Comparison of ENCODE assay signal across 10 cellular contexts in genomic region chr3:185630182-185630622, GRCh38. TPM values are rescaled to one million over a fixed set of nuclear protein-coding genes. Genes with fewer than 3 reads are reported as not detected.
DNase-seq lines count a peak whose midpoint lies in the region; TF ChIP-seq lines count a peak whose summit lies in the region.
"Had no signal": no experiment of that assay in that cellular context is flagged by ENCODE, and none has a peak within 500 bp of the region (broad histone marks: within the 10 kb centered on the region; RNA-seq: fewer than 3 reads in every experiment).

No MANE protein-coding gene starts in this region.

- TF ChIP-seq CTCF in A673 (conservative IDR thresholded peaks at IDR 0.05; ENCODE audit: low read depth, low read length): no peak
- TF ChIP-seq CTCF in epithelial cell of esophagus (IDR thresholded peaks at IDR 0.05; ENCODE audit: insufficient read depth, low read depth, low read length, missing control alignments): no peak

- H3K27me3 ChIP-seq in A673 (replicated peaks; ENCODE audit: insufficient read depth, low read depth, low read length, poor library complexity) (no peaks in the 10 kb centered on the region), muscle layer of duodenum (ENCODE audit: low read depth, low read length) (no peaks in the 10 kb centered on the region)

- H3K4me1 ChIP-seq in A673 (ENCODE audit: insufficient read depth, low read length, poor library complexity, severe bottlenecking): peaks cover 9% of the 10 kb centered on the region
- H3K4me1 ChIP-seq in muscle layer of duodenum (ENCODE audit: control insufficient read depth in 1 of 2, insufficient read depth in 2 of 2, low read length in 2 of 2): peaks cover 10 to 11% of the 10 kb centered on the region in 2 donors

- CTCF ChIA-PET in A673 (lab: Charles Lee): no interaction called here

- DNase-seq in A673 (ENCODE audit: low spot score) (peak; percentile 40), NCI-H748 treated with DMSO at 0.1 percent for 48 hours (lab: John Stamatoyannopoulos, UW) (peak; percentile 51), epithelial cell of esophagus (ENCODE audit: low read depth) (peak; percentile 33), NCI-H345 (lab: John Stamatoyannopoulos, UW) (no peak), NK-92 (lab: John Stamatoyannopoulos, UW; ENCODE audit: unreplicated experiment) (no peak)
- no peak for DNase-seq in activated T-helper 2 cell treated with anti-CD3 and anti-CD28 coated beads, Interferon-gamma antibody, Interleukin-2, Interleukin-4, amounts not matched to agents 10 μg/mL and 5 μg/mL and 100 μg/mL, durations not matched to agents 14 hours and 24 hours and 36 hours (ENCODE audit: low spot score)
- no peak for DNase-seq in stimulated activated CD4-positive, alpha-beta T cell treated with anti-CD3 and anti-CD28 coated beads, Interleukin-4, amount 100 ng/mL, for 4 hours
- DNase-seq: activated CD4-positive, alpha-beta T cell treated with anti-CD3 and anti-CD28 coated beads, Interleukin-2, amount 10 ng/mL, durations not matched to agents 7 days and 5 days; stimulated activated CD4-positive, alpha-beta T cell treated with anti-CD3 and anti-CD28 coated beads, Interleukin-1b, Interleukin-23, amount 100 ng/mL, for 48 hours had no signal

- H3K27me3 Mint-ChIP-seq in activated T-helper 2 cell treated with anti-CD3 and anti-CD28 coated beads, Interferon-gamma antibody, Interleukin-2, Interleukin-4, amounts not matched to agents 10 μg/mL and 5 μg/mL and 100 μg/mL, durations not matched to agents 14 hours and 24 hours and 36 hours (ENCODE audit: low read depth): no peaks in the 10 kb centered on the region
- H3K27me3 Mint-ChIP-seq: activated CD4-positive, alpha-beta T cell treated with anti-CD3 and anti-CD28 coated beads, Interleukin-2, amount 10 ng/mL, durations not matched to agents 7 days and 5 days had no signal

- H3K4me3 ChIP-seq in A673 (ENCODE audit: low read depth, low read length, poor library complexity, severe bottlenecking) (no peak overlapping the region), epithelial cell of esophagus (ENCODE audit: low read length) (no peak overlapping the region), muscle layer of duodenum (ENCODE audit: low read depth in 1 of 2, low read length in 2 of 2) (no peak overlapping the region)

- H3K9me3 Mint-ChIP-seq in activated T-helper 2 cell treated with anti-CD3 and anti-CD28 coated beads, Interferon-gamma antibody, Interleukin-2, Interleukin-4, amounts not matched to agents 10 μg/mL and 5 μg/mL and 100 μg/mL, durations not matched to agents 14 hours and 24 hours and 36 hours: no peaks in the 10 kb centered on the region
- H3K9me3 Mint-ChIP-seq: activated CD4-positive, alpha-beta T cell treated with anti-CD3 and anti-CD28 coated beads, Interleukin-2, amount 10 ng/mL, durations not matched to agents 7 days and 5 days had no signal

- intact Hi-C loops in A673 (cut with micrococcal nuclease; ENCODE audit: unreplicated experiment): no loop called here
- intact Hi-C loops in activated T-helper 2 cell treated with anti-CD3 and anti-CD28 coated beads, Interferon-gamma antibody, Interleukin-2, Interleukin-4, amounts not matched to agents 10 μg/mL and 5 μg/mL and 100 μg/mL, durations not matched to agents 14 hours and 24 hours and 36 hours (cut with micrococcal nuclease): no loop called here

- H3K36me3 ChIP-seq in A673 (ENCODE audit: insufficient read depth, low read length, poor library complexity, severe bottlenecking) (peaks cover 7% of the 10 kb centered on the region), muscle layer of duodenum (ENCODE audit: control insufficient read depth in 1 of 2, insufficient read depth in 2 of 2, low read length in 2 of 2) (peaks cover 17 to 48% of the 10 kb centered on the region in 2 donors)

- H3K4me1 Mint-ChIP-seq in activated T-helper 2 cell treated with anti-CD3 and anti-CD28 coated beads, Interferon-gamma antibody, Interleukin-2, Interleukin-4, amounts not matched to agents 10 μg/mL and 5 μg/mL and 100 μg/mL, durations not matched to agents 14 hours and 24 hours and 36 hours (ENCODE audit: low read depth): peaks cover 11% of the 10 kb centered on the region

- H3K27ac ChIP-seq in A673 (ENCODE audit: low read depth, low read length, poor library complexity, severe bottlenecking): peak overlapping the region; percentile 43
- peak overlapping the region; percentile 51 for H3K27ac ChIP-seq in muscle layer of duodenum (ENCODE audit: low read length)

- H3K36me3 Mint-ChIP-seq in activated T-helper 2 cell treated with anti-CD3 and anti-CD28 coated beads, Interferon-gamma antibody, Interleukin-2, Interleukin-4, amounts not matched to agents 10 μg/mL and 5 μg/mL and 100 μg/mL, durations not matched to agents 14 hours and 24 hours and 36 hours (ENCODE audit: low read depth): peaks cover 36% of the 10 kb centered on the region

- POLR2A ChIA-PET in A673 (lab: Charles Lee; ENCODE audit: low non-redundant PET): interaction anchor here (0.5 kb wide), 1 partner anchor 44 kb away, joined by 5 read pairs; no protein-coding TSS in a partner anchor

- H3K9me3 ChIP-seq in A673 (ENCODE audit: low read depth, low read length, poor library complexity, severe bottlenecking): no peaks in the 10 kb centered on the region
- H3K9me3 ChIP-seq in muscle layer of duodenum (ENCODE audit: control insufficient read depth in 1 of 2, low read length in 2 of 2): no peaks in the 10 kb centered on the region

- H3K27ac Mint-ChIP-seq in activated T-helper 2 cell treated with anti-CD3 and anti-CD28 coated beads, Interferon-gamma antibody, Interleukin-2, Interleukin-4, amounts not matched to agents 10 μg/mL and 5 μg/mL and 100 μg/mL, durations not matched to agents 14 hours and 24 hours and 36 hours: no peak overlapping the region
- H3K27ac Mint-ChIP-seq: activated CD4-positive, alpha-beta T cell treated with anti-CD3 and anti-CD28 coated beads, Interleukin-2, amount 10 ng/mL, durations not matched to agents 7 days and 5 days had no signal

- TSS peak; percentile 44 for BruUV-seq in A673 (replicated peaks; lab: Mats Ljungman, UMichigan)

- no peak overlapping the region for H3K4me3 Mint-ChIP-seq in activated T-helper 2 cell treated with anti-CD3 and anti-CD28 coated beads, Interferon-gamma antibody, Interleukin-2, Interleukin-4, amounts not matched to agents 10 μg/mL and 5 μg/mL and 100 μg/mL, durations not matched to agents 14 hours and 24 hours and 36 hours (ENCODE audit: low read depth)
- H3K4me3 Mint-ChIP-seq: activated CD4-positive, alpha-beta T cell treated with anti-CD3 and anti-CD28 coated beads, Interleukin-2, amount 10 ng/mL, durations not matched to agents 7 days and 5 days had no signal

RNA-seq across cellular contexts. Expression of gene SENP2, which starts 44.1 kb away (rescaled TPM):
- total RNA-seq in A673 (2021): 43.4 and 48.3 TPM in 2 replicates
- total RNA-seq in activated T-helper 2 cell treated with anti-CD3 and anti-CD28 coated beads, Interferon-gamma antibody, Interleukin-2, Interleukin-4, amounts not matched to agents 10 μg/mL and 5 μg/mL and 100 μg/mL, durations not matched to agents 14 hours and 24 hours and 36 hours: 31.5 and 34.2 TPM in 2 replicates

Comparison
In these comparisons a context has a peak if more than half of its experiments do, and no peak if none do; other contexts are left out.
1. DNase-seq: peak in A673 (single experiment), NCI-H748 treated with DMSO at 0.1 percent for 48 hours (single experiment) and epithelial cell of esophagus (single experiment); none in activated T-helper 2 cell treated with anti-CD3 and anti-CD28 coated beads, Interferon-gamma antibody, Interleukin-2, Interleukin-4, amounts not matched to agents 10 μg/mL and 5 μg/mL and 100 μg/mL, durations not matched to agents 14 hours and 24 hours and 36 hours (single experiment), stimulated activated CD4-positive, alpha-beta T cell treated with anti-CD3 and anti-CD28 coated beads, Interleukin-4, amount 100 ng/mL, for 4 hours (0 of 2), NCI-H345 (single experiment) and NK-92 (single experiment).